13 cellular contexts compared by ENCODE assay signal in genomic region chr17:50144845-50145531, GRCh38. TPM values are rescaled to one million over a fixed set of nuclear protein-coding genes. Genes with fewer than 3 reads are reported as not detected.
DNase-seq lines count a peak whose midpoint lies in the region; ATAC-seq, FAIRE-seq and TF ChIP-seq lines count a peak whose summit lies in the region.
"Had no signal": no experiment of that assay in that cellular context is flagged by ENCODE, and none has a peak within 500 bp of the region (broad histone marks: within the 10 kb centered on the region; RNA-seq: fewer than 3 reads in every experiment).

No MANE protein-coding gene starts in this region.

- no peaks in the 10 kb centered on the region for H3K27me3 Mint-ChIP-seq in naive B cell

- H3K27me3 ChIP-seq in bronchial epithelial cell (ENCODE audit: control insufficient read depth, insufficient read depth, low read length) (no peaks in the 10 kb centered on the region), colonic mucosa (no peaks in the 10 kb centered on the region)
- H3K27me3 ChIP-seq: MG63 had no signal

- no peak for FAIRE-seq in bronchial epithelial cell (lab: Jason Lieb, UNC)
- FAIRE-seq: TTC549 had no signal

- no peaks in the 10 kb centered on the region for H3K9me3 Mint-ChIP-seq in naive B cell

- H3K27ac Mint-ChIP-seq in naive B cell, result peak overlapping the region in 5 of 6 donors; percentile 87 to 99 (median 94)

- H3K36me3 ChIP-seq in bronchial epithelial cell (ENCODE audit: control insufficient read depth, insufficient read depth, low read length) (peaks cover 26% of the 10 kb centered on the region), colonic mucosa (no peaks in the 10 kb centered on the region)

- intact Hi-C loops in Right ventricle myocardium superior (cut with DNase I) (no loop called here), cardiac septum (cut with DNase I) (loop anchor here (5.0 kb wide), 1 partner anchor 33 kb away; no protein-coding TSS in a partner anchor), colonic mucosa (cut with DNase I) (no loop called here)

- H3K36me3 Mint-ChIP-seq in naive B cell, result peaks cover 21 to 45% of the 10 kb centered on the region in 2 donors

- TF ChIP-seq CTCF in bronchial epithelial cell (IDR thresholded peaks at IDR 0.05; ENCODE audit: insufficient read depth, low read length, severe bottlenecking) (no peak), colonic mucosa (IDR thresholded peaks at IDR 0.05) (no peak)

- H3K4me1 Mint-ChIP-seq in naive B cell, result peaks cover 77 to 81% (median 78%) of the 10 kb centered on the region in 3 donors

- DNase-seq in Right ventricle myocardium superior (peak; percentile 74), cardiac septum (ENCODE audit: low spot score) (no peak), bronchial epithelial cell (ENCODE audit: low read depth) (peak; percentile 41), naive B cell (no peak), colonic mucosa (no peak), AG08396 (ENCODE audit: low spot score) (no peak)
- no peak for DNase-seq in stimulated activated naive CD4-positive, alpha-beta T cell treated with Interleukin-2 at 50 U/mL for 16 hours (lab: John Stamatoyannopoulos, UW)
- DNase-seq: AML-193, aorta, MG63, NCI-H774 had no signal

- H3K4me3 Mint-ChIP-seq in naive B cell, result peak overlapping the region; percentile 83 to 100 (median 98)

- no peak overlapping the region for H3K9ac ChIP-seq in colonic mucosa (ENCODE audit: low read depth in 2 of 2, low read length in 2 of 2)

- ATAC-seq in Right ventricle myocardium superior (ENCODE audit: poor library complexity) (no peak), naive B cell (ENCODE audit: low read depth in 2 of 2) (no peak), HG03460 (IDR thresholded peaks at IDR 0.05; ENCODE audit: unreplicated experiment) (no peak)

- H3K27ac ChIP-seq in colonic mucosa, result no peak overlapping the region

- H3K4me3 ChIP-seq in bronchial epithelial cell (ENCODE audit: low read depth, low read length), result no peak overlapping the region
- no peak overlapping the region for H3K4me3 ChIP-seq in colonic mucosa
- H3K4me3 ChIP-seq: MG63 had no signal

- H3K9me3 ChIP-seq in colonic mucosa, result no peaks in the 10 kb centered on the region
- H3K9me3 ChIP-seq: MG63 had no signal

- peaks cover 9% of the 10 kb centered on the region for H3K4me1 ChIP-seq in colonic mucosa

RNA-seq across cellular contexts. Expression of gene PPP1R9B, which starts 5.5 kb away (rescaled TPM):
- total RNA-seq in Right ventricle myocardium superior, result 35.4 TPM
- 46.1 TPM for total RNA-seq in cardiac septum
- 16.6 and 17.4 TPM in 2 replicates for total RNA-seq in bronchial epithelial cell
- polyA plus RNA-seq in naive B cell (ENCODE audit: low read depth in 6 of 6), result 1 to 10 TPM in 5 of 6 donors, under 1 TPM in 1; 0.55 to 3.5 (median 2.3) TPM
- total RNA-seq in colonic mucosa, result 10 to 100 TPM; 36.6 to 43.2 TPM

RNA-seq across cellular contexts. Expression of gene SAMD14, which starts 15.0 kb away (rescaled TPM):
- total RNA-seq in Right ventricle myocardium superior (0.78 TPM), cardiac septum (4.4 TPM), bronchial epithelial cell (under 0.01 and 0.26 TPM in 2 replicates), colonic mucosa (1 to 10 TPM in 1 of 2 donors, under 1 TPM in 1; 0.77 to 2.3 TPM)
- under 1 TPM in 2 of 6 donors, not detected in 4; 0.11 to 0.31 TPM for polyA plus RNA-seq in naive B cell (ENCODE audit: low read depth in 6 of 6)

RNA-seq across cellular contexts. Expression of gene SGCA, which starts 20.8 kb away (rescaled TPM):
- 135 TPM for total RNA-seq in Right ventricle myocardium superior
- total RNA-seq in cardiac septum, result 159 TPM
- total RNA-seq in bronchial epithelial cell, result 0.13 TPM in 1 of 2 replicates, not detected in the other
- 10 to 100 TPM in 1 of 6 donors, 1 to 10 TPM in 5; 2.0 to 16.6 (median 3.5) TPM for polyA plus RNA-seq in naive B cell (ENCODE audit: low read depth in 6 of 6)
- 1 to 10 TPM in 1 of 2 donors, under 1 TPM in 1; 0.89 to 5.5 TPM for total RNA-seq in colonic mucosa

RNA-seq across cellular contexts. Expression of gene PDK2, which starts 49.8 kb away (rescaled TPM):
- total RNA-seq in Right ventricle myocardium superior (250 TPM), cardiac septum (131 TPM), bronchial epithelial cell (0.79 and 3.5 TPM in 2 replicates), colonic mucosa (10 to 100 TPM; 48.8 to 56.4 TPM)
- polyA plus RNA-seq in naive B cell (ENCODE audit: low read depth in 6 of 6), result 10 to 100 TPM; 33.4 to 49.6 (median 40.3) TPM

RNA-seq across cellular contexts. Expression of gene COL1A1, which starts 56.4 kb away (rescaled TPM):
- 28.1 TPM for total RNA-seq in Right ventricle myocardium superior
- total RNA-seq in cardiac septum, result 142 TPM
- total RNA-seq in bronchial epithelial cell, result 10.5 and 15.3 TPM in 2 replicates
- under 1 TPM in 2 of 6 donors, not detected in 4; 0.23 to 0.80 TPM for polyA plus RNA-seq in naive B cell (ENCODE audit: low read depth in 6 of 6)
- total RNA-seq in colonic mucosa, result 100 to 1,000 TPM in 1 of 2 donors, 10 to 100 TPM in 1; 74.7 to 127 TPM

Comparison
In these comparisons a context has a peak if more than half of its experiments do, and no peak if none do; other contexts are left out.
1. DNase-seq: peak in Right ventricle myocardium superior (single experiment) and bronchial epithelial cell (single experiment); none in cardiac septum (single experiment), naive B cell (single experiment), colonic mucosa (single experiment), AG08396 (single experiment) and stimulated activated naive CD4-positive, alpha-beta T cell treated with Interleukin-2 at 50 U/mL for 16 hours (single experiment).
2. RNA of gene SGCA, which starts 20.8 kb away (total RNA-seq): 159 TPM in cardiac septum (single experiment) and 135 TPM in Right ventricle myocardium superior (single experiment); 0.89 to 5.5 TPM in colonic mucosa and 0.13 TPM in bronchial epithelial cell; every median in the first group is over 10 times any median in the second.